Comparison of ENCODE assay signal across 28 cellular contexts in genomic region chr9:28177925-28178324, GRCh38.
"Had no signal": no experiment of that assay in that cellular context is flagged by ENCODE, and none has a peak within 500 bp of the region (broad histone marks: within the 10 kb centered on the region; RNA-seq: fewer than 3 reads in every experiment).

No MANE protein-coding gene starts in this region.

- H3K36me3 ChIP-seq: stomach, suprapubic skin, thoracic aorta, thyroid gland, tibial artery, tibial nerve, transverse colon, upper lobe of left lung, upper lobe of right lung, uterus, vagina had no signal

- H3K27me3 ChIP-seq: stomach, suprapubic skin, testis, thyroid gland, tibial artery, tibial nerve, transverse colon, upper lobe of left lung, upper lobe of right lung, uterus, vagina had no signal

- H3K36me3 Mint-ChIP-seq: stimulated activated effector memory CD8-positive, alpha-beta T cell treated with anti-CD3 and anti-CD28 coated beads, Interleukin-12 subunit alpha, Interleukin-12 subunit beta, amount 100 ng/mL, for 72 hours; stimulated activated memory B cell treated with anti-CD40 and anti-IgM and Interleukin-4, amounts not matched to agents 10 μg/mL and 1 μg/mL and 100 μg/mL, for 72 hours; stimulated activated naive B cell treated with anti-CD40 and anti-IgM and Interleukin-4, amounts not matched to agents 10 μg/mL and 1 μg/mL and 100 μg/mL, for 72 hours; type B pancreatic cell had no signal

- H3K4me1 Mint-ChIP-seq: stimulated activated effector memory CD8-positive, alpha-beta T cell treated with anti-CD3 and anti-CD28 coated beads, Interleukin-12 subunit alpha, Interleukin-12 subunit beta, amount 100 ng/mL, for 72 hours; stimulated activated memory B cell treated with anti-CD40 and anti-IgM and Interleukin-4, amounts not matched to agents 10 μg/mL and 1 μg/mL and 100 μg/mL, for 72 hours; stimulated activated naive B cell treated with anti-CD40 and anti-IgM and Interleukin-4, amounts not matched to agents 10 μg/mL and 1 μg/mL and 100 μg/mL, for 72 hours; stimulated activated naive CD8-positive, alpha-beta T cell treated with anti-CD3 and anti-CD28 coated beads, Interleukin-15, amount 100 ng/mL, for 72 hours had no signal

- DNase-seq: stimulated activated CD4-positive, alpha-beta T cell treated with anti-CD3 and anti-CD28 coated beads, Interleukin-2, amount 100 ng/mL, for 48 hours; stimulated activated CD4-positive, alpha-beta T cell treated with anti-CD3 and anti-CD28 coated beads, Interleukin-4, amount 100 ng/mL, for 1 hour; stimulated activated CD4-positive, alpha-beta T cell treated with anti-CD3 and anti-CD28 coated beads, Interleukin-4, amount 100 ng/mL, for 24 hours; stimulated activated CD4-positive, alpha-beta T cell treated with anti-CD3 and anti-CD28 coated beads, Interleukin-4, amount 100 ng/mL, for 4 hours; stimulated activated CD8-positive, alpha-beta memory T cell treated with anti-CD3 and anti-CD28 coated beads, Interleukin-4, amount 100 ng/mL, for 48 hours; stimulated activated naive B cell treated with anti-CD40 and anti-IgM and Interleukin-4, amounts not matched to agents 10 μg/mL and 1 μg/mL and 100 μg/mL, for 72 hours; stimulated activated naive CD4-positive, alpha-beta T cell; stimulated activated naive CD4-positive, alpha-beta T cell treated with Interleukin-2 at 50 U/mL for 16 hours; stimulated activated naive CD8-positive, alpha-beta T cell treated with anti-CD3 and anti-CD28 coated beads, Interleukin-15, amount 100 ng/mL, for 72 hours; stimulated activated naive CD8-positive, alpha-beta T cell treated with anti-CD3 and anti-CD28 coated beads, Interleukin-15, Interleukin-2, amounts not matched to agents 100 U/mL and 50 U/mL, for 24 hours; stomach; substantia nigra; testis; thyroid gland; tibial artery; transverse colon; trophoblast cell; upper lobe of left lung; upper lobe of right lung; uterus had no signal

- H3K9me3 Mint-ChIP-seq: type B pancreatic cell had no signal

- H3K4me3 ChIP-seq: stomach, suprapubic skin, testis, thoracic aorta, thyroid gland, tibial artery, tibial nerve, transverse colon, upper lobe of left lung, upper lobe of right lung, uterus, vagina had no signal

- H3K4me3 Mint-ChIP-seq: stimulated activated effector memory CD8-positive, alpha-beta T cell treated with anti-CD3 and anti-CD28 coated beads, Interleukin-12 subunit alpha, Interleukin-12 subunit beta, amount 100 ng/mL, for 72 hours; stimulated activated memory B cell treated with anti-CD40 and anti-IgM and Interleukin-4, amounts not matched to agents 10 μg/mL and 1 μg/mL and 100 μg/mL, for 72 hours; stimulated activated naive B cell treated with anti-CD40 and anti-IgM and Interleukin-4, amounts not matched to agents 10 μg/mL and 1 μg/mL and 100 μg/mL, for 72 hours; stimulated activated naive CD8-positive, alpha-beta T cell treated with anti-CD3 and anti-CD28 coated beads, Interleukin-15, amount 100 ng/mL, for 72 hours; stimulated activated naive CD8-positive, alpha-beta T cell treated with anti-CD3 and anti-CD28 coated beads, Interleukin-15, Interleukin-2, amounts not matched to agents 100 ng/mL and 50 ng/mL, for 24 hours; type B pancreatic cell had no signal

- H3K27ac ChIP-seq: stomach, suprapubic skin, testis, thoracic aorta, thyroid gland, tibial artery, tibial nerve, transverse colon, upper lobe of left lung, upper lobe of right lung, uterus, vagina had no signal

- H3K9me3 ChIP-seq: suprapubic skin, testis, thoracic aorta, thyroid gland, transverse colon, upper lobe of left lung, upper lobe of right lung, uterus, vagina had no signal

- H3K27me3 Mint-ChIP-seq: stimulated activated memory B cell treated with anti-CD40 and anti-IgM and Interleukin-4, amounts not matched to agents 10 μg/mL and 1 μg/mL and 100 μg/mL, for 72 hours; stimulated activated naive B cell treated with anti-CD40 and anti-IgM and Interleukin-4, amounts not matched to agents 10 μg/mL and 1 μg/mL and 100 μg/mL, for 72 hours; stimulated activated naive CD8-positive, alpha-beta T cell treated with anti-CD3 and anti-CD28 coated beads, Interleukin-15, amount 100 ng/mL, for 72 hours; stimulated activated naive CD8-positive, alpha-beta T cell treated with anti-CD3 and anti-CD28 coated beads, Interleukin-15, Interleukin-2, amounts not matched to agents 100 ng/mL and 50 ng/mL, for 24 hours had no signal

- ATAC-seq: stimulated activated effector memory CD8-positive, alpha-beta T cell treated with anti-CD3 and anti-CD28 coated beads, Interleukin-12 subunit alpha, Interleukin-12 subunit beta, amount 100 ng/mL, for 72 hours; stimulated activated memory B cell treated with anti-CD40 and anti-IgM and Interleukin-4, amounts not matched to agents 10 μg/mL and 1 μg/mL and 100 μg/mL, for 72 hours; stimulated activated naive B cell treated with anti-CD40 and anti-IgM and Interleukin-4, amounts not matched to agents 10 μg/mL and 1 μg/mL and 100 μg/mL, for 72 hours; stimulated activated naive CD8-positive, alpha-beta T cell treated with anti-CD3 and anti-CD28 coated beads, Interleukin-15, amount 100 ng/mL, for 72 hours; stimulated activated naive CD8-positive, alpha-beta T cell treated with anti-CD3 and anti-CD28 coated beads, Interleukin-15, Interleukin-2, amounts not matched to agents 100 U/mL and 50 U/mL, for 24 hours; upper lobe of right lung had no signal

- H3K4me1 ChIP-seq: stomach, suprapubic skin, testis, thyroid gland, tibial artery, tibial nerve, transverse colon, upper lobe of left lung, upper lobe of right lung, uterus, vagina had no signal

- H3K27ac Mint-ChIP-seq: stimulated activated effector memory CD8-positive, alpha-beta T cell treated with anti-CD3 and anti-CD28 coated beads, Interleukin-12 subunit alpha, Interleukin-12 subunit beta, amount 100 ng/mL, for 72 hours; stimulated activated memory B cell treated with anti-CD40 and anti-IgM and Interleukin-4, amounts not matched to agents 10 μg/mL and 1 μg/mL and 100 μg/mL, for 72 hours; stimulated activated naive B cell treated with anti-CD40 and anti-IgM and Interleukin-4, amounts not matched to agents 10 μg/mL and 1 μg/mL and 100 μg/mL, for 72 hours; stimulated activated naive CD8-positive, alpha-beta T cell treated with anti-CD3 and anti-CD28 coated beads, Interleukin-15, amount 100 ng/mL, for 72 hours; stimulated activated naive CD8-positive, alpha-beta T cell treated with anti-CD3 and anti-CD28 coated beads, Interleukin-15, Interleukin-2, amounts not matched to agents 100 ng/mL and 50 ng/mL, for 24 hours; type B pancreatic cell had no signal
